ENCODE assay signal across 21 cellular contexts in the genomic region with DNA sequence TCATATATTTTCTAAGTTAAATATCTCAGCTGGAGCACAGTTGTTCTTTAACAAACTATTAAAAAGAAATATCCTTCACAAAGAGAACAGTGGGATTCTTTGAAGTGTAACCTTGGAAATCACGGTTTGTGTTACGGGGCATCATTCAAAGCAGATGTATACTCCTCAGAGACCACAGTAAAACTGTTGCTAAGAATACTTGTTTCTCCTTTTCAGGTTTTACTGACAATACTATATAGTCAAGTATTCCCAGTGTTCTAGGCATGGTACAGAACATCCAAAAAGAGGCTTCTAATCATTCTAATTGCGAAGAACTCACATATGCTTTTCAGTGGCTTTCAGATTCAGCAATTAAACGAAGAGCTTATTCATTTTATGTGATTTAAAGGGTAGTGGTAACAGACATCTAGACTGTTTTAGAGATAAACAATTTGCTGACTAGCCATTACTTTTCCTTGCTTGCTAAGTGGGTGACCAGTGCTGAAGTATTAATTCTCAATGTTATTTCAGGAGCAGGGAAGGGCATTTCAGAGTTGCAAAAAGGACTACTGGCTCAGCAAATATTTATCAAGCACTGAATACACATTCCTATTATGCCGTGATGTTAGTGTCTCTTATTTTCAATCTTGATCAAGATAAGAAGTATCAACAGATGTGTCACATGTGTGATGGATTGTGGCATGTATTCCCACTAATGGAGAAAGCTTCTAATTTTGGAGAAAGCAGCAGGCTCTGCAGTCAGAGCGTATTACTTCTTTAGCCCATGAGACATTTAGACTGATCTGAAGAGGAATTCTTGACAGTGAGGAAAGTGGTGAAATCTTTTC.
DNase-seq lines count a peak whose midpoint lies in the region; ATAC-seq, FAIRE-seq and TF ChIP-seq lines count a peak whose summit lies in the region.
"Had no signal": no experiment of that assay in that cellular context is flagged by ENCODE, and none has a peak within 500 bp of the region (broad histone marks: within the 10 kb centered on the region; RNA-seq: fewer than 3 reads in every experiment).

No MANE protein-coding gene starts in this region.

- H3K27ac Mint-ChIP-seq in GM23338 = peak overlapping the region; percentile 43; the same call in 1 of the 2 replicates
- H3K27ac Mint-ChIP-seq: activated CD4-positive, alpha-beta T cell treated with anti-CD3 and anti-CD28 coated beads, Interleukin-2, amount 10 ng/mL, durations not matched to agents 24 days and 14 days; HFFc6; neural progenitor cell had no signal

- BruUV-seq in GM12878 (replicated peaks; lab: Mats Ljungman, UMichigan) = no TSS peak

- H3K4me1 Mint-ChIP-seq in GM23338 = peaks cover 42% of the 10 kb centered on the region

- TF ChIP-seq CTCF in A549 (IDR thresholded peaks at IDR 0.05) (no peak), GM23338 (conservative IDR thresholded peaks at IDR 0.05; ENCODE audit: low read depth in 2 of 2) (no peak), GM12878 (IDR thresholded peaks at IDR 0.05 in 2 of 3, conservative IDR thresholded peaks at IDR 0.05 in 1 of 3; ENCODE audit: control insufficient read depth in 2 of 3, extremely low read depth in 1 of 3, insufficient read depth in 1 of 3, low read depth in 3 of 3, low read length in 3 of 3) (no peak), right lobe of liver (IDR thresholded peaks at IDR 0.05) (no peak)

- H3K14ac ChIP-seq in neuronal stem cell (ENCODE audit: low read length) = no peak overlapping the region

- TF ChIP-seq RAD21 in A549 (conservative IDR thresholded peaks at IDR 0.05 in 1 of 2, IDR thresholded peaks at IDR 0.05 in 1 of 2) (no peak), GM12878 (IDR thresholded peaks at IDR 0.05; ENCODE audit: insufficient read depth, low read depth, low read length) (no peak)

- POLR2A ChIA-PET in A549 (lab: Yijun Ruan, JAX) = no interaction called here
- POLR2A ChIA-PET in GM12878 (lab: Charles Lee) = interaction anchor here (0.6 to 1.5 kb wide), 3 partner anchors 16 to 554 kb away, joined by 3 to 10 read pairs (median 5); no protein-coding TSS in a partner anchor

- H4K20me1 ChIP-seq in GM23338 (replicated peaks; ENCODE audit: insufficient read depth) (no peaks in the 10 kb centered on the region), GM12878 (ENCODE audit: control insufficient read depth, insufficient read depth) (no peaks in the 10 kb centered on the region)

- peaks cover 2% of the 10 kb centered on the region for H3K27me3 Mint-ChIP-seq in GM23338 (ENCODE audit: insufficient read depth, low read depth, poor library complexity)

- intact Hi-C loops in GM12878 (cut with micrococcal nuclease; ENCODE audit: unreplicated experiment) = no loop called here
- intact Hi-C loops in right lobe of liver (cut with DNase I) = no loop called here

- no peak overlapping the region for H3K23ac ChIP-seq in neuronal stem cell (ENCODE audit: low read depth, low read length, poor library complexity)

- H3K79me2 ChIP-seq in GM23338 (replicated peaks; ENCODE audit: insufficient read depth) (no peaks in the 10 kb centered on the region), GM12878 (ENCODE audit: control insufficient read depth, insufficient read depth, low read length) (no peaks in the 10 kb centered on the region)

- CTCF ChIA-PET in A549 (lab: Yijun Ruan, JAX) (interaction anchor here (0.7 to 1.9 kb wide), 3 partner anchors 28 to 231 kb away, joined by 3 to 7 read pairs (median 4); no protein-coding TSS in a partner anchor), GM12878 (lab: Yijun Ruan, JAX) (interaction anchor here (1.1 to 1.7 kb wide), 3 partner anchors 8 to 46 kb away, joined by 3 to 4 read pairs (median 3); no protein-coding TSS in a partner anchor)

- H2AK5ac ChIP-seq in neuronal stem cell (ENCODE audit: low read depth, low read length) = no peak overlapping the region

- no peak overlapping the region for H2BK12ac ChIP-seq in neuronal stem cell (ENCODE audit: low read length)

- H3K4me2 ChIP-seq in A549 (peak overlapping the region; percentile 41), GM23338 (peak overlapping the region; percentile 53), GM12878 (ENCODE audit: control insufficient read depth, insufficient read depth) (no peak overlapping the region), neuronal stem cell (ENCODE audit: insufficient read depth, low read length, poor library complexity, severe bottlenecking) (no peak overlapping the region)

- peaks cover 8% of the 10 kb centered on the region; the same call in 2 of the 3 replicates for H3K9me3 Mint-ChIP-seq in GM23338

- H3F3A ChIP-seq in GM23338 (replicated peaks; ENCODE audit: low read depth) = no peaks in the 10 kb centered on the region

- no peak overlapping the region for H3K18ac ChIP-seq in neuronal stem cell (ENCODE audit: low read length)

- DNase-seq in A549 (ENCODE audit: low read depth in 1 of 2, low spot score in 1 of 2) (peak in 1 of 2 experiments; percentile 10), GM23338 (ENCODE audit: low spot score) (peak; percentile 19), GM12878 (ENCODE audit: low read depth, low spot score) (no peak), right lobe of liver (no peak), neuronal stem cell (ENCODE audit: low spot score) (no peak)
- no peak for DNase-seq in central memory CD4-positive, alpha-beta T cell
- DNase-seq: activated CD4-positive, alpha-beta T cell treated with anti-CD3 and anti-CD28 coated beads, Interleukin-2, amount 10 ng/mL, durations not matched to agents 24 days and 14 days; activated CD8-positive, alpha-beta memory T cell treated with anti-CD3 and anti-CD28 coated beads, Interleukin-2, amount 50 U/mL, for 4 hours; activated naive CD4-positive, alpha-beta T cell; HFFc6; midbrain; NCI-H1436; NCI-H82; stimulated activated naive CD4-positive, alpha-beta T cell treated with Interleukin-2 at 50 U/mL for 16 hours; tibial artery had no signal

- H3K36me3 Mint-ChIP-seq in GM23338 (ENCODE audit: low read depth) = peaks cover 9% of the 10 kb centered on the region; the same call in 1 of the 3 replicates
- H3K36me3 Mint-ChIP-seq: neural progenitor cell had no signal

- no peak overlapping the region for H3K4me3 ChIP-seq in A549
- H3K4me3 ChIP-seq in GM23338 = no peak overlapping the region
- H3K4me3 ChIP-seq in GM12878 = no peak overlapping the region
- no peak overlapping the region for H3K4me3 ChIP-seq in right lobe of liver
- no peak overlapping the region for H3K4me3 ChIP-seq in neuronal stem cell (ENCODE audit: low read length in 2 of 2)
- H3K4me3 ChIP-seq: neural progenitor cell, tibial artery had no signal

- no peak for TF ChIP-seq POLR2A in A549 (IDR thresholded peaks at IDR 0.05; ENCODE audit: low read length)
- TF ChIP-seq POLR2A in GM12878 (IDR thresholded peaks at IDR 0.05; ENCODE audit: low read depth, low read length) = no peak
- no peak for TF ChIP-seq POLR2A in right lobe of liver (IDR thresholded peaks at IDR 0.05)

- H3K9me3 ChIP-seq in A549 (no peaks in the 10 kb centered on the region), GM12878 (replicated peaks; ENCODE audit: control insufficient read depth, insufficient read depth, low read length) (no peaks in the 10 kb centered on the region), right lobe of liver (no peaks in the 10 kb centered on the region), neuronal stem cell (replicated peaks in 1 of 2; ENCODE audit: control insufficient read depth in 2 of 2, insufficient read depth in 1 of 2, low read depth in 1 of 2, low read length in 2 of 2) (no peaks in the 10 kb centered on the region)
- H3K9me3 ChIP-seq: tibial artery had no signal

- WGBS in A549 (ENCODE audit: missing lambda C conversion rate) = 53% methylated on average over 6 of the region's 6 CpGs
- 96% methylated on average over 6 of the region's 6 CpGs for WGBS in GM12878 (ENCODE audit: insufficient coverage, insufficient replicate concordance, low lambda C conversion rate, missing lambda C conversion rate)
- WGBS in right lobe of liver (ENCODE audit: insufficient coverage, low coverage, low lambda C conversion rate, missing lambda C conversion rate) = 56% methylated on average over 6 of the region's 6 CpGs
- no CpG with 5 or more reads among the region's 6 CpGs for WGBS in neuronal stem cell (ENCODE audit: extremely low coverage in 2 of 2, insufficient read length in 2 of 2, insufficient replicate concordance in 1 of 2), 2 donors

- no peak overlapping the region for H2BK5ac ChIP-seq in neuronal stem cell (ENCODE audit: low read length)

- no peak overlapping the region for H2BK120ac ChIP-seq in neuronal stem cell (ENCODE audit: low read depth, low read length)

- H3K79me1 ChIP-seq in neuronal stem cell (ENCODE audit: low read depth, low read length) = no peaks in the 10 kb centered on the region

- H3K4me1 ChIP-seq in A549 (0 out of 3 replicates have a peak, but pooled peaks cover 6% of the 10 kb centered on the region), GM23338 (ENCODE audit: insufficient read depth) (peaks cover 39% of the 10 kb centered on the region), GM12878 (ENCODE audit: control insufficient read depth, insufficient read depth, low read length) (peaks cover 3% of the 10 kb centered on the region; the same call in 1 of the 2 replicates), right lobe of liver (peaks cover 0 to 15% (median 4%) of the 10 kb centered on the region in 4 donors), neuronal stem cell (ENCODE audit: control insufficient read depth in 2 of 2, insufficient read depth in 1 of 2, low read depth in 1 of 2, low read length in 2 of 2) (peaks cover 0 to 5% of the 10 kb centered on the region in 2 donors)

- H3K36me3 ChIP-seq in GM23338 (ENCODE audit: insufficient read depth) (no peaks in the 10 kb centered on the region), GM12878 (ENCODE audit: control insufficient read depth in 2 of 2, insufficient read depth in 2 of 2, low read length in 1 of 2) (no peaks in the 10 kb centered on the region), right lobe of liver (no peaks in the 10 kb centered on the region), neuronal stem cell (replicated peaks in 1 of 2; ENCODE audit: control insufficient read depth in 2 of 2, insufficient read depth in 2 of 2, low read length in 2 of 2) (no peaks in the 10 kb centered on the region)
- H3K36me3 ChIP-seq: neural progenitor cell, tibial artery had no signal

- H2BK15ac ChIP-seq in neuronal stem cell (ENCODE audit: low read length) = no peak overlapping the region

- no peak overlapping the region; the same call in 2 of the 3 replicates for H3K4me3 Mint-ChIP-seq in GM23338
- H3K4me3 Mint-ChIP-seq: activated CD4-positive, alpha-beta T cell treated with anti-CD3 and anti-CD28 coated beads, Interleukin-2, amount 10 ng/mL, durations not matched to agents 24 days and 14 days; HFFc6; neural progenitor cell had no signal

- H4K91ac ChIP-seq in neuronal stem cell (ENCODE audit: low read depth, low read length, poor library complexity) = no peak overlapping the region

- RAD21 ChIA-PET in GM12878 (lab: Charles Lee; ENCODE audit: unreplicated experiment) = interaction anchor here (1.0 to 1.6 kb wide), 2 partner anchors 10 to 41 kb away, joined by 3 to 4 read pairs; no protein-coding TSS in a partner anchor

- H3K9me2 ChIP-seq in GM23338 (ENCODE audit: insufficient read depth) = 0 out of 2 replicates have a peak, but pooled peaks cover 4% of the 10 kb centered on the region

- H3K27ac ChIP-seq in A549 (no peak overlapping the region), GM23338 (ENCODE audit: low read depth) (no peak overlapping the region), GM12878 (ENCODE audit: control insufficient read depth, insufficient read depth) (no peak overlapping the region), right lobe of liver (peak overlapping the region in 1 of 3 donors; percentile 30), neuronal stem cell (replicated peaks; ENCODE audit: low read length) (no peak overlapping the region)
- H3K27ac ChIP-seq: neural progenitor cell, tibial artery had no signal

- in situ Hi-C loops in GM12878 (cut with MboI) = no loop called here

- H3K9ac ChIP-seq in GM12878 (ENCODE audit: control insufficient read depth, insufficient read depth, low read length) = no peak overlapping the region
- no peak overlapping the region for H3K9ac ChIP-seq in neuronal stem cell (ENCODE audit: low read depth, low read length, poor library complexity)
- H3K9ac ChIP-seq: neural progenitor cell had no signal

- SMC1A ChIA-PET in GM12878 (lab: Charles Lee; ENCODE audit: uncharacterized antibody, unreplicated experiment) = interaction anchor here (0.6 to 1.9 kb wide), 7 partner anchors 8 to 105 kb away, joined by 3 to 8 read pairs (median 3); no protein-coding TSS in a partner anchor

- no peak for TF ChIP-seq EP300 in A549 (IDR thresholded peaks at IDR 0.05)
- no peak for TF ChIP-seq EP300 in GM12878 (IDR thresholded peaks at IDR 0.05; ENCODE audit: borderline replicate concordance in 1 of 2, control insufficient read depth in 1 of 2, low read depth in 2 of 2, low read length in 2 of 2)

- no peak for FAIRE-seq in A549 (lab: Jason Lieb, UNC)
- FAIRE-seq in GM12878 (lab: Jason Lieb, UNC) = peak; percentile 49
- FAIRE-seq: endometrium, G401.6 had no signal

- peak in 1 of 2 experiments; percentile 42; a peak in 3 of 6 replicates for ATAC-seq in A549
- ATAC-seq in GM23338 = 0 out of 3 replicates have a peak, but pooled peaks have one; percentile 26
- ATAC-seq in GM12878 = no peak
- ATAC-seq in right lobe of liver = peak; percentile 77 to 95 (median 91)
- no peak for ATAC-seq in HG03442 (IDR thresholded peaks at IDR 0.05; ENCODE audit: unreplicated experiment)
- ATAC-seq in HG02588 (IDR thresholded peaks at IDR 0.05; ENCODE audit: unreplicated experiment) = no peak
- ATAC-seq: Panc1 had no signal

- no peak overlapping the region for H3K4ac ChIP-seq in neuronal stem cell (ENCODE audit: low read length)

- no peak overlapping the region for H4K8ac ChIP-seq in neuronal stem cell (ENCODE audit: low read depth, low read length)

- no peak overlapping the region for H2AFZ ChIP-seq in GM23338
- H2AFZ ChIP-seq in GM12878 (ENCODE audit: control insufficient read depth, low read depth, low read length) = no peak overlapping the region
- no peak overlapping the region for H2AFZ ChIP-seq in neuronal stem cell (ENCODE audit: low read length)
- H2AFZ ChIP-seq: neural progenitor cell had no signal

- H3K27me3 ChIP-seq in GM23338 (ENCODE audit: insufficient read depth) = no peaks in the 10 kb centered on the region
- H3K27me3 ChIP-seq in GM12878 (replicated peaks in 1 of 2; ENCODE audit: control insufficient read depth in 2 of 2, insufficient read depth in 2 of 2, low read length in 1 of 2) = no peaks in the 10 kb centered on the region
- H3K27me3 ChIP-seq in right lobe of liver = no peaks in the 10 kb centered on the region
- no peaks in the 10 kb centered on the region for H3K27me3 ChIP-seq in neuronal stem cell (ENCODE audit: control insufficient read depth in 3 of 3, insufficient read depth in 3 of 3, low read depth in 1 of 3, low read length in 3 of 3)
- H3K27me3 ChIP-seq: neural progenitor cell, tibial artery had no signal

Comparison
In these comparisons a context has a peak if more than half of its experiments do, and no peak if none do; other contexts are left out.
1. ATAC-seq: peak in GM23338 (single experiment) and right lobe of liver (4 of 4); none in GM12878 (single experiment), HG03442 (single experiment) and HG02588 (single experiment).
2. H3K4me2 ChIP-seq: peak in A549 (single experiment) and GM23338 (single experiment); none in GM12878 (single experiment) and neuronal stem cell (single experiment).